In genomic region chr2:19021721-19022120, GRCh38 we compare ENCODE assay signal across 14 cellular contexts.
DNase-seq lines count a peak whose midpoint lies in the region; ATAC-seq and TF ChIP-seq lines count a peak whose summit lies in the region.
"Had no signal": no experiment of that assay in that cellular context is flagged by ENCODE, and none has a peak within 500 bp of the region (broad histone marks: within the 10 kb centered on the region; RNA-seq: fewer than 3 reads in every experiment).

No MANE protein-coding gene starts in this region.

- no peak overlapping the region for H2AFZ ChIP-seq in hepatocyte

- intact Hi-C loops in left ventricle myocardium superior (cut with micrococcal nuclease) (no loop called here), left ventricle myocardium inferior (cut with micrococcal nuclease) (no loop called here)

- H3K27me3 ChIP-seq in left ventricle myocardium inferior (ENCODE audit: low read depth) (no peaks in the 10 kb centered on the region), hepatocyte (no peaks in the 10 kb centered on the region)
- H3K27me3 ChIP-seq: upper lobe of left lung had no signal

- no peak overlapping the region for H3K27ac ChIP-seq in left ventricle myocardium inferior (replicated peaks)
- peak overlapping the region; percentile 55 for H3K27ac ChIP-seq in hepatocyte
- H3K27ac ChIP-seq: KMS-11 had no signal

- no peaks in the 10 kb centered on the region for H3K9me2 ChIP-seq in hepatocyte (replicated peaks; ENCODE audit: insufficient read depth)

- WGBS in hepatocyte (ENCODE audit: low lambda C conversion rate, missing lambda C conversion rate): 88% methylated on average over 5 of the region's 5 CpGs

- TF ChIP-seq CTCF in left ventricle myocardium inferior (IDR thresholded peaks at IDR 0.05; ENCODE audit: borderline replicate concordance) (no peak), hepatocyte (IDR thresholded peaks at IDR 0.05; ENCODE audit: poor library complexity) (no peak)

- peaks cover 5% of the 10 kb centered on the region for H3K4me1 ChIP-seq in left ventricle myocardium inferior
- peaks cover 18% of the 10 kb centered on the region for H3K4me1 ChIP-seq in hepatocyte (ENCODE audit: insufficient read depth)

- no peaks in the 10 kb centered on the region for H3K79me2 ChIP-seq in hepatocyte

- H4K20me1 ChIP-seq in hepatocyte (ENCODE audit: insufficient read depth, poor library complexity, severe bottlenecking): no peaks in the 10 kb centered on the region

- ATAC-seq in left ventricle myocardium superior (no peak), HG02763 (IDR thresholded peaks at IDR 0.05; ENCODE audit: unreplicated experiment) (no peak), GM18867 (IDR thresholded peaks at IDR 0.05; ENCODE audit: unreplicated experiment) (no peak), GM18870 (IDR thresholded peaks at IDR 0.05; ENCODE audit: unreplicated experiment) (no peak)

- H3K4me3 ChIP-seq in left ventricle myocardium inferior (no peak overlapping the region), hepatocyte (no peak overlapping the region)
- H3K4me3 ChIP-seq: upper lobe of left lung had no signal

- H3K4me2 ChIP-seq in hepatocyte: no peak overlapping the region
- H3K4me2 ChIP-seq: KMS-11 had no signal

- peaks cover 3% of the 10 kb centered on the region for H3K9me3 ChIP-seq in left ventricle myocardium inferior (replicated peaks)
- H3K9me3 ChIP-seq in hepatocyte (ENCODE audit: low read depth): no peaks in the 10 kb centered on the region
- H3K9me3 ChIP-seq: upper lobe of left lung had no signal

- H3K36me3 ChIP-seq in left ventricle myocardium inferior (no peaks in the 10 kb centered on the region), hepatocyte (replicated peaks; ENCODE audit: insufficient read depth, low read depth) (no peaks in the 10 kb centered on the region)
- H3K36me3 ChIP-seq: upper lobe of left lung had no signal

- peak; percentile 19 for DNase-seq in left ventricle myocardium superior
- DNase-seq in left ventricle myocardium inferior: no peak
- DNase-seq in amniotic stem cell (lab: John Stamatoyannopoulos, UW): peak; percentile 63
- no peak for DNase-seq in hepatocyte (ENCODE audit: low spot score)
- no peak for DNase-seq in DMS53 treated with DMSO at 0.1 percent for 48 hours (lab: John Stamatoyannopoulos, UW; ENCODE audit: unreplicated experiment)
- DNase-seq: GOT3; naive B cell; NCI-H1436; stimulated activated CD4-positive, alpha-beta T cell treated with anti-CD3 and anti-CD28 coated beads, Interleukin-2, amount 100 ng/mL, for 48 hours; upper lobe of left lung had no signal

Comparison
In these comparisons a context has a peak if more than half of its experiments do, and no peak if none do; other contexts are left out.
1. DNase-seq: peak in left ventricle myocardium superior (single experiment) and amniotic stem cell (single experiment); none in left ventricle myocardium inferior (single experiment), hepatocyte (single experiment) and DMS53 treated with DMSO at 0.1 percent for 48 hours (single experiment).